8 cellular contexts compared by ENCODE assay signal in genomic region chr10:87734987-87735827, GRCh38.
DNase-seq lines count a peak whose midpoint lies in the region; ATAC-seq and TF ChIP-seq lines count a peak whose summit lies in the region.

No MANE protein-coding gene starts in this region.

- H3K27ac Mint-ChIP-seq in CD8-positive, alpha-beta memory T cell, result no peak overlapping the region

- H3K27me3 Mint-ChIP-seq in CD8-positive, alpha-beta memory T cell, result peaks cover 21 to 33% of the 10 kb centered on the region in 2 donors

- H3K9me3 ChIP-seq in DND-41 (ENCODE audit: insufficient read depth, low read length, severe bottlenecking) (no peaks in the 10 kb centered on the region), lower lobe of right lung (no peaks in the 10 kb centered on the region), aorta (ENCODE audit: control insufficient read depth, low read length) (no peaks in the 10 kb centered on the region)
- no peaks in the 10 kb centered on the region for H3K9me3 ChIP-seq in CD8-positive, alpha-beta memory T cell (ENCODE audit: low read length)

- intact Hi-C loops in lower lobe of right lung (cut with DNase I) (no loop called here), aorta (cut with DNase I) (loop anchor here (2.0 to 5.0 kb wide), 3 partner anchors 78 to 202 kb away; partner anchors contain the start of gene PAPSS2 (in 1 of the 2))

- ATAC-seq in DND-41 (ENCODE audit: insufficient read depth, low read depth), result peak; percentile 69
- peak; percentile 78 to 79 for ATAC-seq in lower lobe of right lung
- peak; percentile 85 for ATAC-seq in aorta (ENCODE audit: low FRiP score)
- no peak for ATAC-seq in GM18868 (IDR thresholded peaks at IDR 0.05; ENCODE audit: unreplicated experiment)

- H4K20me1 ChIP-seq in DND-41 (ENCODE audit: insufficient read depth, low read length), result no peaks in the 10 kb centered on the region

- H3K4me2 ChIP-seq in DND-41 (ENCODE audit: insufficient read depth, low read length), result no peak overlapping the region

- no peak overlapping the region for H2AFZ ChIP-seq in DND-41 (ENCODE audit: low read depth, low read length)

- no peaks in the 10 kb centered on the region for H3K4me1 ChIP-seq in DND-41 (ENCODE audit: insufficient read depth, low read length)
- peaks cover 18% of the 10 kb centered on the region for H3K4me1 ChIP-seq in lower lobe of right lung
- H3K4me1 ChIP-seq in aorta (ENCODE audit: control insufficient read depth in 1 of 2, insufficient read depth in 2 of 2, low read length in 2 of 2), result no peaks in the 10 kb centered on the region
- no peaks in the 10 kb centered on the region for H3K4me1 ChIP-seq in CD8-positive, alpha-beta memory T cell (ENCODE audit: insufficient read depth, low read length)

- no peak for DNase-seq in DND-41
- DNase-seq in HFF-Myc (ENCODE audit: extremely low read depth, low read depth), result no peak
- DNase-seq in OCI-M2 (lab: John Stamatoyannopoulos, UW; ENCODE audit: unreplicated experiment), result peak; percentile 20
- DNase-seq in ecto neural progenitor cell (ENCODE audit: low spot score), result peak; percentile 81
- no peak for DNase-seq in lower lobe of right lung
- no peak for DNase-seq in aorta
- no peak for DNase-seq in CD8-positive, alpha-beta memory T cell

- no peaks in the 10 kb centered on the region for H3K36me3 ChIP-seq in DND-41 (ENCODE audit: insufficient read depth, low read length)
- peaks cover 23% of the 10 kb centered on the region for H3K36me3 ChIP-seq in lower lobe of right lung
- no peaks in the 10 kb centered on the region for H3K36me3 ChIP-seq in aorta (ENCODE audit: control insufficient read depth in 1 of 2, insufficient read depth in 2 of 2, low read length in 1 of 2)
- H3K36me3 ChIP-seq in CD8-positive, alpha-beta memory T cell (ENCODE audit: insufficient read depth, low read length), result no peaks in the 10 kb centered on the region

- H3K4me3 Mint-ChIP-seq in CD8-positive, alpha-beta memory T cell, result no peak overlapping the region

- H3K27me3 ChIP-seq in DND-41 (ENCODE audit: insufficient read depth, low read length, poor library complexity), result no peaks in the 10 kb centered on the region
- no peaks in the 10 kb centered on the region for H3K27me3 ChIP-seq in lower lobe of right lung (ENCODE audit: low read depth)
- H3K27me3 ChIP-seq in aorta (ENCODE audit: control insufficient read depth in 1 of 2, insufficient read depth in 2 of 2, low read length in 1 of 2), result no peaks in the 10 kb centered on the region
- H3K27me3 ChIP-seq in CD8-positive, alpha-beta memory T cell (ENCODE audit: insufficient read depth, low read length, poor library complexity, severe bottlenecking), result no peaks in the 10 kb centered on the region

- H3K4me3 ChIP-seq in DND-41 (ENCODE audit: low read depth in 1 of 2, low read length in 2 of 2), result no peak overlapping the region
- H3K4me3 ChIP-seq in HFF-Myc (replicated peaks; ENCODE audit: low read depth, low read length), result no peak overlapping the region
- H3K4me3 ChIP-seq in lower lobe of right lung, result no peak overlapping the region
- H3K4me3 ChIP-seq in aorta (ENCODE audit: low read length in 2 of 2), result no peak overlapping the region
- H3K4me3 ChIP-seq in CD8-positive, alpha-beta memory T cell (ENCODE audit: low read length), result no peak overlapping the region

- H3K9me3 Mint-ChIP-seq in CD8-positive, alpha-beta memory T cell, result no peaks in the 10 kb centered on the region

- TF ChIP-seq CTCF in DND-41 (IDR thresholded peaks at IDR 0.05; ENCODE audit: borderline replicate concordance, extremely low read depth, low read length, poor library complexity, severe bottlenecking), result peak; percentile 70
- TF ChIP-seq CTCF in HFF-Myc (IDR thresholded peaks at IDR 0.05; ENCODE audit: low read depth, low read length, missing control alignments), result peak; percentile 71
- TF ChIP-seq CTCF in lower lobe of right lung (IDR thresholded peaks at IDR 0.05), result peak; percentile 78

- CTCF ChIA-PET in CD8-positive, alpha-beta memory T cell (lab: Charles Lee), result interaction anchor here (0.9 kb wide), 1 partner anchor 654 kb away, joined by 4 read pairs; no protein-coding TSS in a partner anchor

- POLR2A ChIA-PET in CD8-positive, alpha-beta memory T cell (lab: Charles Lee), result no interaction called here

- H3K36me3 Mint-ChIP-seq in CD8-positive, alpha-beta memory T cell, result no peaks in the 10 kb centered on the region

- H3K79me2 ChIP-seq in DND-41 (ENCODE audit: insufficient read depth, low read length), result no peaks in the 10 kb centered on the region

- no peaks in the 10 kb centered on the region for H3K4me1 Mint-ChIP-seq in CD8-positive, alpha-beta memory T cell

- WGBS in aorta, 2 donors, result 35 to 36% methylated on average over 7 of the region's 7 CpGs

- H3K27ac ChIP-seq in DND-41 (ENCODE audit: low read length), result no peak overlapping the region
- H3K27ac ChIP-seq in lower lobe of right lung, result no peak overlapping the region
- no peak overlapping the region for H3K27ac ChIP-seq in aorta (ENCODE audit: low read depth in 1 of 2, low read length in 2 of 2)
- H3K27ac ChIP-seq in CD8-positive, alpha-beta memory T cell (ENCODE audit: low read depth, low read length), result no peak overlapping the region

- H3K9ac ChIP-seq in DND-41 (ENCODE audit: low read depth, low read length), result no peak overlapping the region

Comparison
In these comparisons a context has a peak if more than half of its experiments do, and no peak if none do; other contexts are left out.
1. DNase-seq: peak in OCI-M2 (single experiment) and ecto neural progenitor cell (single experiment); none in DND-41 (single experiment), HFF-Myc (single experiment), lower lobe of right lung (single experiment), aorta (0 of 2) and CD8-positive, alpha-beta memory T cell (0 of 5).
2. Peak in every context shown above with its lines, with median percentiles within 50 percentile points of each other: CTCF ChIP-seq.